ENCODE assay signal across 8 cellular contexts in the genomic region with DNA sequence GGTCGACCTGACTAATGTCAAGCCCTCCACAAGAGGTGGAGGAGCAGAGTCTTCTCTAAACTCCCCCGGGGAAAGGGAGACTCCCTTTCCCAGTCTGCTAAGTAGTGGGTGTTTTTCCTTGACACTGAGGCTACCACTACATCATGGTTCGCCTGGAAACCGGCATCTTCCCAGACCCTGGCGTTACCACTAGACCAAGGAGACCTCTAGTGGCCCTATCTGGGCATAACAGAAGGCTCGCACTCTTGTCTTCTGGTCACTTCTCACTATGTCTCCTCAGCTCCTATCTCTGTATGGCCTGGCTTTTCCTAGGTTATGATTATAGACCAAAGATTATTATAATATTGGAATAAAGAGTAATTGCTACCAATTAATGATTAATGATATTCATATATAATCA. TPM values are rescaled to one million over a fixed set of nuclear protein-coding genes. Genes with fewer than 3 reads are reported as not detected.
DNase-seq lines count a peak whose midpoint lies in the region; TF ChIP-seq lines count a peak whose summit lies in the region.
"Not testable (repeated sequence)": the region's sequence is repeated elsewhere in the genome, so short reads cannot be mapped to it uniquely, and the experiment has no call there.

No MANE protein-coding gene starts in this region.

- POLR2A ChIA-PET in AG04450 (lab: Yijun Ruan, JAX), result not testable (repeated sequence)

- not testable (repeated sequence) for H3K4me3 ChIP-seq in AG04450 (ENCODE audit: low read depth, low read length); GM06990 (replicated peaks; ENCODE audit: low read depth, low read length); NT2/D1 (ENCODE audit: insufficient read length, low read depth); WI38 (ENCODE audit: low read depth, low read length); dorsolateral prefrontal cortex

- not testable (repeated sequence) for H3K27me3 ChIP-seq in AG04450 (ENCODE audit: control insufficient read depth, insufficient read depth, low read length); GM06990 (replicated peaks; ENCODE audit: control insufficient read depth, insufficient read depth, low read length); NT2/D1 (ENCODE audit: insufficient read depth, insufficient read length); dorsolateral prefrontal cortex

- not testable (repeated sequence) for H3K4me1 ChIP-seq in NT2/D1 (ENCODE audit: insufficient read depth, insufficient read length)

- H3K27ac ChIP-seq in AG04450 (ENCODE audit: low read depth, low read length); dorsolateral prefrontal cortex: not testable (repeated sequence)

- CTCF ChIA-PET in AG04450 (lab: Charles Lee), result interaction anchor here (0.9 kb wide), 1 partner anchor 173 kb away, joined by 3 read pairs; no protein-coding TSS in a partner anchor

- intact Hi-C loops in dorsolateral prefrontal cortex (cut with DNase I), result not testable (repeated sequence)

- not testable (repeated sequence) for H3K9ac ChIP-seq in NT2/D1 (ENCODE audit: insufficient read length, low read depth)

- H3K9me3 ChIP-seq in AG04450 (ENCODE audit: control insufficient read depth, insufficient read depth, low read length), result peaks cover 21% of the 10 kb centered on the region
- H3K9me3 ChIP-seq in NT2/D1 (ENCODE audit: insufficient read depth, low read length), result not testable (repeated sequence)

- H3K36me3 ChIP-seq in GM06990 (ENCODE audit: control insufficient read depth, insufficient read depth, low read length); NT2/D1 (ENCODE audit: insufficient read depth, insufficient read length, low read length): not testable (repeated sequence)

- DNase-seq in AG04450 (ENCODE audit: low read depth, low spot score), result peak; percentile 29
- DNase-seq in GM06990 (ENCODE audit: extremely low read depth, insufficient read length), result not testable (repeated sequence)
- peak; percentile 31 for DNase-seq in LoVo (ENCODE audit: low spot score)
- peak; percentile 22 for DNase-seq in NT2/D1 (ENCODE audit: low read depth, low spot score)
- DNase-seq in dorsolateral prefrontal cortex, result peak in 2 of 10 donors; percentile 16 to 54
- peak; percentile 3 for DNase-seq in inferior parietal cortex (ENCODE audit: extremely low spot score)
- peak; percentile 29 for DNase-seq in pons (ENCODE audit: low spot score)

- TF ChIP-seq CTCF in AG04450 (IDR thresholded peaks at IDR 0.05; ENCODE audit: low read depth, low read length) (peak; percentile 61), GM06990 (IDR thresholded peaks at IDR 0.05; ENCODE audit: insufficient read depth, low read length, poor library complexity, severe bottlenecking) (peak; percentile 49), WI38 (IDR thresholded peaks at IDR 0.05; ENCODE audit: low read depth, low read length) (peak; percentile 52), dorsolateral prefrontal cortex (IDR thresholded peaks at IDR 0.05 in 54 of 56, conservative IDR thresholded peaks at IDR 0.05 in 2 of 56; ENCODE audit: low read depth in 1 of 56, partially characterized antibody in 56 of 56) (peak in 44 of 56 donors; percentile 15 to 64 (median 36))

RNA-seq across cellular contexts. Expression of a gene that starts 5.4 kb away (rescaled TPM):
- 0.79 and 1.1 TPM in 2 replicates for polyA plus RNA-seq in AG04450 (2011; rRNA removed)
- polyA minus RNA-seq in AG04450 (2011; rRNA and poly(A)+ RNA removed), result 0.35 and 0.51 TPM in 2 replicates
- total RNA-seq in dorsolateral prefrontal cortex, result not detected
